Comparison of ENCODE assay signal across 27 cellular contexts in the genomic region with DNA sequence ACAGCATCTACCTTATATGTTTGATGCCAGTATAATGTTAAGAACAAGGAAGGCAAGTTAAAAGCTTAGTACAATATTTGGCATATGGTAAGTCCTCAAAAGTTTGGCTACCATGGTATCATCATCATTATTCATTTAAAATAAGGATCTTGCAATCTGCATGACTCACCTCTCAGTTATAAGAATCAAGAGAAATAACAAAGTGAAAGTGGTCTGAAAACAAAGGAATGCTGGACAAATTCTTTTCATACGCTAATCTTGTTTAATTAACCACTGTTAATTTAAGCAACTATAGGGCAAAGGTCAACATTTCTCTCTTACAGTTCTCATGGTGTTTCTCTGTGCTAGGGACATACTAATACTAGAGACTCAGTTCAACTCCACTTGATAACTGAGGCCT. TPM values are rescaled to one million over a fixed set of nuclear protein-coding genes. Genes with fewer than 3 reads are reported as not detected.
DNase-seq lines count a peak whose midpoint lies in the region; ATAC-seq and TF ChIP-seq lines count a peak whose summit lies in the region.
"Had no signal": no experiment of that assay in that cellular context is flagged by ENCODE, and none has a peak within 500 bp of the region (broad histone marks: within the 10 kb centered on the region; RNA-seq: fewer than 3 reads in every experiment).

No MANE protein-coding gene starts in this region.

- H3K27me3 ChIP-seq in SK-N-SH (ENCODE audit: insufficient read depth), result no peaks in the 10 kb centered on the region
- H3K27me3 ChIP-seq: right lobe of liver, transverse colon had no signal

- H4K20me1 ChIP-seq in SK-N-SH (ENCODE audit: insufficient read depth), result no peaks in the 10 kb centered on the region

- ATAC-seq in SK-N-SH treated with all-trans-retinoic acid at 6 μM for 48 hours, result no peak; the same call in 2 of the 3 replicates
- no peak for ATAC-seq in activated CD4-positive, CD25-positive, alpha-beta regulatory T cell treated with anti-CD3 and anti-CD28 coated beads, Interleukin-2, amount 50 U/mL, for 24 hours
- ATAC-seq: activated CD8-positive, alpha-beta memory T cell treated with anti-CD3 and anti-CD28 coated beads, Interleukin-2, amount 10 ng/mL, durations not matched to agents 7 days and 5 days; activated naive CD8-positive, alpha-beta T cell treated with anti-CD3 and anti-CD28 coated beads, Interleukin-2, amount 50 U/mL, for 24 hours; naive thymus-derived CD4-positive, alpha-beta T cell; right lobe of liver had no signal

- no peak overlapping the region for H3K4me3 ChIP-seq in SK-N-SH (ENCODE audit: low read depth in 2 of 2, low read length in 1 of 2)
- no peak overlapping the region for H3K4me3 ChIP-seq in astrocyte of the cerebellum (ENCODE audit: low read depth, low read length)
- H3K4me3 ChIP-seq in fibroblast of pulmonary artery (replicated peaks; ENCODE audit: low read depth, low read length), result no peak overlapping the region
- H3K4me3 ChIP-seq: right lobe of liver, transverse colon had no signal

- 87% methylated on average over 1 of the region's 1 CpG for WGBS in SK-N-SH (ENCODE audit: low lambda C conversion rate)

- TF ChIP-seq CTCF in SK-N-SH (IDR thresholded peaks at IDR 0.05) (no peak), astrocyte of the cerebellum (IDR thresholded peaks at IDR 0.05; ENCODE audit: low read depth, low read length, missing control alignments) (no peak), fibroblast of pulmonary artery (IDR thresholded peaks at IDR 0.05; ENCODE audit: low read length, missing control alignments) (no peak)

- H2AFZ ChIP-seq in SK-N-SH (ENCODE audit: low read depth), result no peak overlapping the region

- H3K27ac ChIP-seq in SK-N-SH (ENCODE audit: low read depth in 2 of 2, low read length in 1 of 2), result peak overlapping the region in 1 of 2 experiments; percentile 53; a peak in 2 of 4 replicates
- H3K27ac ChIP-seq: right lobe of liver, transverse colon had no signal

- CTCF ChIA-PET in SK-N-SH (lab: Yijun Ruan, JAX), result interaction anchor here (1.2 to 1.9 kb wide), 3 partner anchors 15 to 321 kb away, joined by 3 to 8 read pairs (median 4); no protein-coding TSS in a partner anchor

- H3K4me2 ChIP-seq in SK-N-SH, result no peak overlapping the region

- H3K9me3 ChIP-seq in SK-N-SH, result no peaks in the 10 kb centered on the region
- H3K9me3 ChIP-seq: right lobe of liver, transverse colon had no signal

- H3K9ac ChIP-seq in SK-N-SH, result no peak overlapping the region

- no peaks in the 10 kb centered on the region for H3K79me2 ChIP-seq in SK-N-SH (ENCODE audit: insufficient read depth)

- TF ChIP-seq RAD21 in SK-N-SH (IDR thresholded peaks at IDR 0.05; ENCODE audit: low read length), result no peak

- H3K36me3 ChIP-seq in SK-N-SH (replicated peaks in 1 of 2; ENCODE audit: control insufficient read depth in 1 of 2, insufficient read depth in 2 of 2, low read length in 1 of 2), result peaks cover 52 to 67% of the 10 kb centered on the region in 2 experiments

- POLR2A ChIA-PET in SK-N-SH (lab: Yijun Ruan, JAX), result no interaction called here

- no peaks in the 10 kb centered on the region for H3K9me2 ChIP-seq in SK-N-SH

- DNase-seq in SK-N-SH (no peak), astrocyte of the cerebellum (ENCODE audit: low read depth) (peak; percentile 23), fibroblast of pulmonary artery (ENCODE audit: low read depth) (peak; percentile 63), SIG-M5 treated with dmso at 0.1 percent for 504 hours (lab: John Stamatoyannopoulos, UW; ENCODE audit: unreplicated experiment) (no peak), ureter (ENCODE audit: low spot score) (no peak), NCI-H1048 (lab: John Stamatoyannopoulos, UW) (no peak)
- DNase-seq: 8988T; activated CD4-positive, alpha-beta T cell treated with anti-CD3 and anti-CD28 coated beads for 4 hours; activated CD8-positive, alpha-beta memory T cell treated with anti-CD3 and anti-CD28 coated beads, Interleukin-2, amount 10 ng/mL, durations not matched to agents 7 days and 5 days; activated naive CD8-positive, alpha-beta T cell treated with anti-CD3 and anti-CD28 coated beads, Interleukin-2, amount 50 U/mL, for 24 hours; cerebellar nuclear complex; DMS 273 treated with DMSO at 0.1 percent for 48 hours; effector CD8-positive, alpha-beta T cell; GF-D8; hippocampal formation; naive thymus-derived CD4-positive, alpha-beta T cell; NCI-H1930; NCI-H446; right lobe of liver; stimulated activated CD4-positive, alpha-beta T cell treated with anti-CD3 and anti-CD28 coated beads, Interleukin-2, amount 100 ng/mL, for 24 hours; transverse colon had no signal

- no peaks in the 10 kb centered on the region; a peak in 1 of 4 replicates for H3K4me1 ChIP-seq in SK-N-SH (ENCODE audit: control insufficient read depth in 1 of 2, insufficient read depth in 2 of 2, low read depth in 1 of 2, low read length in 1 of 2)
- H3K4me1 ChIP-seq: right lobe of liver, transverse colon had no signal

- peaks cover 8% of the 10 kb centered on the region for H3F3A ChIP-seq in SK-N-SH (replicated peaks; ENCODE audit: insufficient read depth)

- in situ Hi-C loops in astrocyte of the cerebellum (cut with HindIII; ENCODE audit: low sequenced_read_pairs), result no loop called here

- no peak for TF ChIP-seq EP300 in SK-N-SH (IDR thresholded peaks at IDR 0.05; ENCODE audit: borderline replicate concordance in 1 of 2, low read depth in 1 of 2, low read length in 1 of 2)

TF ChIP-seq in SK-N-SH, 30 proteins besides CTCF, POLR2A, EP300 and RAD21:
- peak; percentile 36; the same call in 1 of the 2 replicates for TF ChIP-seq FOSL2 (IDR thresholded peaks at IDR 0.05; ENCODE audit: borderline replicate concordance, low read depth)
- TF ChIP-seq, protein P1, sequence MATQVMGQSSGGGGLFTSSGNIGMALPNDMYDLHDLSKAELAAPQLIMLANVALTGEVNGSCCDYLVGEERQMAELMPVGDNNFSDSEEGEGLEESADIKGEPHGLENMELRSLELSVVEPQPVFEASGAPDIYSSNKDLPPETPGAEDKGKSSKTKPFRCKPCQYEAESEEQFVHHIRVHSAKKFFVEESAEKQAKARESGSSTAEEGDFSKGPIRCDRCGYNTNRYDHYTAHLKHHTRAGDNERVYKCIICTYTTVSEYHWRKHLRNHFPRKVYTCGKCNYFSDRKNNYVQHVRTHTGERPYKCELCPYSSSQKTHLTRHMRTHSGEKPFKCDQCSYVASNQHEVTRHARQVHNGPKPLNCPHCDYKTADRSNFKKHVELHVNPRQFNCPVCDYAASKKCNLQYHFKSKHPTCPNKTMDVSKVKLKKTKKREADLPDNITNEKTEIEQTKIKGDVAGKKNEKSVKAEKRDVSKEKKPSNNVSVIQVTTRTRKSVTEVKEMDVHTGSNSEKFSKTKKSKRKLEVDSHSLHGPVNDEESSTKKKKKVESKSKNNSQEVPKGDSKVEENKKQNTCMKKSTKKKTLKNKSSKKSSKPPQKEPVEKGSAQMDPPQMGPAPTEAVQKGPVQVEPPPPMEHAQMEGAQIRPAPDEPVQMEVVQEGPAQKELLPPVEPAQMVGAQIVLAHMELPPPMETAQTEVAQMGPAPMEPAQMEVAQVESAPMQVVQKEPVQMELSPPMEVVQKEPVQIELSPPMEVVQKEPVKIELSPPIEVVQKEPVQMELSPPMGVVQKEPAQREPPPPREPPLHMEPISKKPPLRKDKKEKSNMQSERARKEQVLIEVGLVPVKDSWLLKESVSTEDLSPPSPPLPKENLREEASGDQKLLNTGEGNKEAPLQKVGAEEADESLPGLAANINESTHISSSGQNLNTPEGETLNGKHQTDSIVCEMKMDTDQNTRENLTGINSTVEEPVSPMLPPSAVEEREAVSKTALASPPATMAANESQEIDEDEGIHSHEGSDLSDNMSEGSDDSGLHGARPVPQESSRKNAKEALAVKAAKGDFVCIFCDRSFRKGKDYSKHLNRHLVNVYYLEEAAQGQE (IDR thresholded peaks at IDR 0.05; ENCODE audit: low read depth, low read length), result no peak

TF ChIP-seq in SK-N-SH treated with all-trans-retinoic acid at 6 μM for 48 hours, 23 proteins besides CTCF, POLR2A, EP300 and RAD21:
- TF ChIP-seq ZNF8 (CRISPR knock-in tag; IDR thresholded peaks at IDR 0.05) (no peak), OSR1 (CRISPR knock-in tag; IDR thresholded peaks at IDR 0.05) (no peak), ARNTL (CRISPR knock-in tag; IDR thresholded peaks at IDR 0.05; ENCODE audit: borderline replicate concordance, low read depth) (no peak)
- TF ChIP-seq, protein P2, sequence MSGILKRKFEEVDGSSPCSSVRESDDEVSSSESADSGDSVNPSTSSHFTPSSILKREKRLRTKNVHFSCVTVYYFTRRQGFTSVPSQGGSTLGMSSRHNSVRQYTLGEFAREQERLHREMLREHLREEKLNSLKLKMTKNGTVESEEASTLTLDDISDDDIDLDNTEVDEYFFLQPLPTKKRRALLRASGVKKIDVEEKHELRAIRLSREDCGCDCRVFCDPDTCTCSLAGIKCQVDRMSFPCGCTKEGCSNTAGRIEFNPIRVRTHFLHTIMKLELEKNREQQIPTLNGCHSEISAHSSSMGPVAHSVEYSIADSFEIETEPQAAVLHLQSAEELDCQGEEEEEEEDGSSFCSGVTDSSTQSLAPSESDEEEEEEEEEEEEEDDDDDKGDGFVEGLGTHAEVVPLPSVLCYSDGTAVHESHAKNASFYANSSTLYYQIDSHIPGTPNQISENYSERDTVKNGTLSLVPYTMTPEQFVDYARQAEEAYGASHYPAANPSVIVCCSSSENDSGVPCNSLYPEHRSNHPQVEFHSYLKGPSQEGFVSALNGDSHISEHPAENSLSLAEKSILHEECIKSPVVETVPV (CRISPR knock-in tag; IDR thresholded peaks at IDR 0.05), result no peak

RNA-seq across cellular contexts. Expression of a gene that starts 13.0 kb away (rescaled TPM):
- not detected in 2 replicates for polyA plus RNA-seq in SK-N-SH (2012; rRNA removed)
- polyA plus RNA-seq in SK-N-SH (2012; cell fraction: cytosol; rRNA removed), result not detected in 2 replicates
- not detected in 2 replicates for polyA plus RNA-seq in SK-N-SH (2012; cell fraction: nucleus; rRNA removed)
- total RNA-seq in ureter, result not detected
- total RNA-seq: activated CD8-positive, alpha-beta memory T cell treated with anti-CD3 and anti-CD28 coated beads, Interleukin-2, amount 10 ng/mL, durations not matched to agents 7 days and 5 days; activated T-helper 2 cell treated with anti-CD3 and anti-CD28 coated beads, Interferon-gamma antibody, Interleukin-2, Interleukin-4, amounts not matched to agents 10 μg/mL and 5 μg/mL and 100 μg/mL, durations not matched to agents 14 hours and 24 hours and 36 hours; H4; naive thymus-derived CD4-positive, alpha-beta T cell; osteocyte had no signal
- polyA plus RNA-seq: CD14-positive monocyte; naive thymus-derived CD4-positive, alpha-beta T cell had no signal

RNA-seq across cellular contexts. Expression of a gene that starts 13.8 kb away (rescaled TPM):
- polyA plus RNA-seq in SK-N-SH (2012; rRNA removed), result 64.3 and 66.8 TPM in 2 replicates
- 34.2 and 43.5 TPM in 2 replicates for polyA plus RNA-seq in SK-N-SH (2012; cell fraction: cytosol; rRNA removed)
- 174 and 250 TPM in 2 replicates for polyA plus RNA-seq in SK-N-SH (2012; cell fraction: nucleus; rRNA removed)
- 22.0 TPM for total RNA-seq in ureter

RNA-seq across cellular contexts. Expression of a gene that starts 14.0 kb away (rescaled TPM):
- polyA plus RNA-seq in SK-N-SH (2012; rRNA removed), result 2.6 and 3.6 TPM in 2 replicates
- 5.1 and 7.3 TPM in 2 replicates for polyA plus RNA-seq in SK-N-SH (2012; cell fraction: cytosol; rRNA removed)
- 1.6 and 4.8 TPM in 2 replicates for polyA plus RNA-seq in SK-N-SH (2012; cell fraction: nucleus; rRNA removed)
- 8.1 TPM for total RNA-seq in ureter

RNA-seq across cellular contexts. Expression of a gene that starts 31.7 kb away (rescaled TPM):
- polyA plus RNA-seq in SK-N-SH (2012; rRNA removed), result 0.05 and 0.08 TPM in 2 replicates
- polyA plus RNA-seq in SK-N-SH (2012; cell fraction: cytosol; rRNA removed), result 0.04 and 0.07 TPM in 2 replicates
- 0.21 and 0.25 TPM in 2 replicates for polyA plus RNA-seq in SK-N-SH (2012; cell fraction: nucleus; rRNA removed)
- total RNA-seq in ureter, result 0.18 TPM
- polyA plus RNA-seq: CD14-positive monocyte; naive thymus-derived CD4-positive, alpha-beta T cell had no signal

Comparison
In these comparisons a context has a peak if more than half of its experiments do, and no peak if none do; other contexts are left out.
1. DNase-seq: peak in astrocyte of the cerebellum (single experiment) and fibroblast of pulmonary artery (single experiment); none in SK-N-SH (single experiment), SIG-M5 treated with dmso at 0.1 percent for 504 hours (single experiment), ureter (single experiment) and NCI-H1048 (single experiment).